Comparison of ENCODE assay signal across 34 cellular contexts in the genomic region with DNA sequence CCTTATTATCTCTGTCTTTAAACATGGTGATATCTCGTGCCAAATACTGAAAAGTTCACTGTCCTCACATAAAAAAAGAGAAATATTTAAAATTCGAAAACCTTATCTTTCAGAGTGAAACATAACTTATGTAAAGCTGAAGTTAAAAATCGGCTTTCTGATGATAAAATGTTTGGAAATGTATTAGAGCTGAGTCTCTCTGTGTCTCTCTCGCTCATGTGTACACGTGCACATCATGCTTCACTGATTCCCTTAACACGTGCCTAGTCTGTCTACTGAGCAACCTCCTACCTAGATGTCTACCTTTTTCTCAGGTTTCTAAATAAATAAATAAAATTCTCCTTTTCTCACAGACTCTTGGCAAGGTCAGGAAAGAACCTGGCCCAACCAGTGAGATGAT. TPM values are rescaled to one million over a fixed set of nuclear protein-coding genes. Genes with fewer than 3 reads are reported as not detected.
"Had no signal": no experiment of that assay in that cellular context is flagged by ENCODE, and none has a peak within 500 bp of the region (broad histone marks: within the 10 kb centered on the region; RNA-seq: fewer than 3 reads in every experiment).

No MANE protein-coding gene starts in this region.

- H3K9me3 ChIP-seq: ascending aorta, breast epithelium, colonic mucosa, esophagus muscularis mucosa, gastrocnemius medialis, heart left ventricle had no signal

- H3K36me3 ChIP-seq: ascending aorta, breast epithelium, cardiac muscle cell, colonic mucosa, esophagus muscularis mucosa, gastrocnemius medialis, heart left ventricle had no signal

- H3K9me3 Mint-ChIP-seq: activated CD4-positive, alpha-beta memory T cell treated with anti-CD3 and anti-CD28 coated beads for 36 hours; activated CD4-positive, alpha-beta T cell treated with anti-CD3 and anti-CD28 coated beads, Interleukin-2, amount 10 ng/mL, durations not matched to agents 24 days and 14 days; activated naive CD4-positive, alpha-beta T cell treated with anti-CD3 and anti-CD28 coated beads, Interleukin-2, amount 10 ng/mL, durations not matched to agents 7 days and 5 days; activated T-helper 1 cell treated with anti-CD3 and anti-CD28 coated beads, Interleukin-12 subunit alpha, Interleukin-12 subunit beta, Interleukin-2, Interleukin-4 antibody, amounts not matched to agents 30 ng/mL and 10 ng/mL and 1 ng/mL, durations not matched to agents 14 hours and 24 hours and 36 hours; activated T-helper 2 cell treated with anti-CD3 and anti-CD28 coated beads, Interferon-gamma antibody, Interleukin-2, Interleukin-4, amounts not matched to agents 10 μg/mL and 5 μg/mL and 100 μg/mL, durations not matched to agents 14 hours and 24 hours and 36 hours; dendritic cell treated with granulocyte-macrophage colony-stimulating factor and Interleukin-4, amounts not matched to agents 40 ng/mL and 50 ng/mL, for 4 days; endodermal cell had no signal

- H3K4me3 Mint-ChIP-seq: activated CD4-positive, alpha-beta memory T cell treated with anti-CD3 and anti-CD28 coated beads for 36 hours; activated CD4-positive, alpha-beta T cell treated with anti-CD3 and anti-CD28 coated beads for 36 hours; activated CD4-positive, alpha-beta T cell treated with anti-CD3 and anti-CD28 coated beads, Interleukin-2, amount 10 ng/mL, durations not matched to agents 24 days and 14 days; activated CD8-positive, alpha-beta memory T cell treated with anti-CD3 and anti-CD28 coated beads, Interleukin-2, amount 10 ng/mL, durations not matched to agents 7 days and 5 days; activated CD8-positive, alpha-beta T cell treated with anti-CD3 and anti-CD28 coated beads, Interleukin-2, amount 10 ng/mL, durations not matched to agents 7 days and 5 days; activated naive CD4-positive, alpha-beta T cell treated with anti-CD3 and anti-CD28 coated beads, Interleukin-2, amount 10 ng/mL, durations not matched to agents 7 days and 5 days; activated naive CD8-positive, alpha-beta T cell treated with anti-CD3 and anti-CD28 coated beads, Interleukin-2, amount 10 ng/mL, durations not matched to agents 7 days and 5 days; activated T-helper 1 cell treated with anti-CD3 and anti-CD28 coated beads, Interleukin-12 subunit alpha, Interleukin-12 subunit beta, Interleukin-2, Interleukin-4 antibody, amounts not matched to agents 30 ng/mL and 10 ng/mL and 1 ng/mL, durations not matched to agents 14 hours and 24 hours and 36 hours; brain; dendritic cell treated with granulocyte-macrophage colony-stimulating factor and Interleukin-4, amounts not matched to agents 40 ng/mL and 50 ng/mL, for 4 days; endodermal cell had no signal

- H3K36me3 Mint-ChIP-seq: activated CD4-positive, alpha-beta memory T cell treated with anti-CD3 and anti-CD28 coated beads for 36 hours; activated CD8-positive, alpha-beta memory T cell treated with anti-CD3 and anti-CD28 coated beads, Interleukin-2, amount 10 ng/mL, durations not matched to agents 7 days and 5 days; activated naive CD4-positive, alpha-beta T cell treated with anti-CD3 and anti-CD28 coated beads, Interleukin-2, amount 10 ng/mL, durations not matched to agents 7 days and 5 days; activated naive CD8-positive, alpha-beta T cell treated with anti-CD3 and anti-CD28 coated beads, Interleukin-2, amount 10 ng/mL, durations not matched to agents 7 days and 5 days; brain had no signal

- H3K27me3 ChIP-seq: ascending aorta, breast epithelium, cardiac muscle cell, colonic mucosa, foreskin keratinocyte, gastrocnemius medialis had no signal

- H3K4me1 Mint-ChIP-seq: activated CD4-positive, alpha-beta T cell treated with anti-CD3 and anti-CD28 coated beads for 36 hours; activated CD4-positive, alpha-beta T cell treated with anti-CD3 and anti-CD28 coated beads, Interleukin-2, amount 10 ng/mL, durations not matched to agents 24 days and 14 days; activated naive CD4-positive, alpha-beta T cell treated with anti-CD3 and anti-CD28 coated beads, Interleukin-2, amount 10 ng/mL, durations not matched to agents 7 days and 5 days; brain; endodermal cell had no signal

- DNase-seq: activated CD4-positive, alpha-beta memory T cell treated with anti-CD3 and anti-CD28 coated beads for 36 hours; activated CD4-positive, alpha-beta T cell treated with anti-CD3 and anti-CD28 coated beads for 36 hours; activated CD4-positive, alpha-beta T cell treated with anti-CD3 and anti-CD28 coated beads, Interleukin-2, amount 10 ng/mL, durations not matched to agents 24 days and 14 days; activated CD4-positive, CD25-positive, alpha-beta regulatory T cell; activated CD4-positive, CD25-positive, alpha-beta regulatory T cell treated with anti-CD3 and anti-CD28 coated beads, Interleukin-2, amount 50 U/mL, for 72 hours; activated CD8-positive, alpha-beta memory T cell treated with anti-CD3 and anti-CD28 coated beads, Interleukin-2, amount 10 ng/mL, durations not matched to agents 7 days and 5 days; activated CD8-positive, alpha-beta memory T cell treated with anti-CD3 and anti-CD28 coated beads, Interleukin-2, amount 50 U/mL, for 4 hours; activated CD8-positive, alpha-beta T cell treated with anti-CD3 and anti-CD28 coated beads, Interleukin-2, amount 10 ng/mL, durations not matched to agents 7 days and 5 days; activated effector memory CD4-positive, alpha-beta T cell treated with anti-CD3 and anti-CD28 coated beads, Interleukin-2, amount 50 U/mL, for 16 hours; activated naive CD4-positive, alpha-beta T cell treated with anti-CD3 and anti-CD28 coated beads, Interleukin-2, amount 10 ng/mL, durations not matched to agents 7 days and 5 days; activated naive CD8-positive, alpha-beta T cell treated with anti-CD3 and anti-CD28 coated beads, Interleukin-2, amount 10 ng/mL, durations not matched to agents 7 days and 5 days; activated T-cell treated with anti-CD3 and anti-CD28 coated beads, Interleukin-2, amount 50 U/mL, for 1 hour; activated T-cell treated with anti-CD3 and anti-CD28 coated beads, Interleukin-2, amount 50 U/mL, for 48 hours; central memory CD4-positive, alpha-beta T cell; cerebellar nuclear complex; colonic mucosa; dorsolateral prefrontal cortex; effector memory CD4-positive, alpha-beta T cell; endodermal cell; erythroblast; foreskin keratinocyte; gastrocnemius medialis; glutamatergic neuron; heart left ventricle; T-helper 2 cell had no signal

- H3K27ac Mint-ChIP-seq: activated CD4-positive, alpha-beta memory T cell treated with anti-CD3 and anti-CD28 coated beads for 36 hours; activated CD4-positive, alpha-beta T cell treated with anti-CD3 and anti-CD28 coated beads for 36 hours; activated CD4-positive, alpha-beta T cell treated with anti-CD3 and anti-CD28 coated beads, Interleukin-2, amount 10 ng/mL, durations not matched to agents 24 days and 14 days; activated CD8-positive, alpha-beta memory T cell treated with anti-CD3 and anti-CD28 coated beads, Interleukin-2, amount 10 ng/mL, durations not matched to agents 7 days and 5 days; activated CD8-positive, alpha-beta T cell treated with anti-CD3 and anti-CD28 coated beads, Interleukin-2, amount 10 ng/mL, durations not matched to agents 7 days and 5 days; activated naive CD4-positive, alpha-beta T cell treated with anti-CD3 and anti-CD28 coated beads, Interleukin-2, amount 10 ng/mL, durations not matched to agents 7 days and 5 days; activated naive CD4-positive, alpha-beta T cell treated with anti-CD3 and anti-CD28 coated beads, Interleukin-2, amount 50 U/mL, for 72 hours; activated naive CD8-positive, alpha-beta T cell treated with anti-CD3 and anti-CD28 coated beads, Interleukin-2, amount 10 ng/mL, durations not matched to agents 7 days and 5 days; activated T-helper 1 cell treated with anti-CD3 and anti-CD28 coated beads, Interleukin-12 subunit alpha, Interleukin-12 subunit beta, Interleukin-2, Interleukin-4 antibody, amounts not matched to agents 30 ng/mL and 10 ng/mL and 1 ng/mL, durations not matched to agents 14 hours and 24 hours and 36 hours; activated T-helper 2 cell treated with anti-CD3 and anti-CD28 coated beads, Interferon-gamma antibody, Interleukin-2, Interleukin-4, amounts not matched to agents 10 μg/mL and 5 μg/mL and 100 μg/mL, durations not matched to agents 14 hours and 24 hours and 36 hours; brain; dendritic cell treated with granulocyte-macrophage colony-stimulating factor and Interleukin-4, amounts not matched to agents 40 ng/mL and 50 ng/mL, for 4 days; endodermal cell had no signal

- H3K4me3 ChIP-seq: ascending aorta, breast epithelium, cardiac muscle cell, colonic mucosa, dorsolateral prefrontal cortex, esophagus muscularis mucosa, gastrocnemius medialis, heart left ventricle had no signal

- H3K27ac ChIP-seq: ascending aorta, breast epithelium, cardiac muscle cell, colonic mucosa, dorsolateral prefrontal cortex, esophagus muscularis mucosa, foreskin keratinocyte, gastrocnemius medialis, heart left ventricle had no signal

- H3K27me3 Mint-ChIP-seq: activated CD4-positive, alpha-beta memory T cell treated with anti-CD3 and anti-CD28 coated beads for 36 hours; dendritic cell treated with granulocyte-macrophage colony-stimulating factor and Interleukin-4, amounts not matched to agents 40 ng/mL and 50 ng/mL, for 4 days had no signal

- H3K4me1 ChIP-seq: ascending aorta, breast epithelium, colonic mucosa, esophagus muscularis mucosa, foreskin keratinocyte, gastrocnemius medialis, heart left ventricle had no signal

RNA-seq across cellular contexts. Expression of a gene that starts 17.1 kb away (rescaled TPM):
- total RNA-seq: activated CD4-positive, alpha-beta memory T cell treated with anti-CD3 and anti-CD28 coated beads for 36 hours; ascending aorta; cardiac muscle cell; gastrocnemius medialis had no signal
